In the genomic region with DNA sequence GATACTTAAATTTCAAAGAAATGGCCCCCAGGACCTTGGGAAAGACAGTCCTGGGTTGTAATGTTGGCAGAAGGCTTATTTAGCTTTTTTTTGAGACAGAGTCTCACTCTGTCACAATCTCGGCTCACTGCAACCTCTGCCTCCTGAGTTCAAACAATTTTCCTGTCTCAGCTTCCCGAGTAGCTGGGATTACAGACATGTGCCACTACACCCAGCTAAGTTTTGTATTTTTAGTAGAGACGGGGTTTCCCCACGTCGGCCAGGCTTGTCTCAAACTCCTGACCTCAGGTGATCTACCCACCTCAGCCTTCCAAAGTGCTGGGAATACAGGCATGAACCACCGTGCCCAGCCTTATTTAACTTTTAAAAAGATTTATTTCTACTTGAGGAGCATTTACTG, we compare ENCODE assay signal across 3 cellular contexts. TPM values are rescaled to one million over a fixed set of nuclear protein-coding genes. Genes with fewer than 3 reads are reported as not detected.
"Had no signal": no experiment of that assay in that cellular context is flagged by ENCODE, and none has a peak within 500 bp of the region (broad histone marks: within the 10 kb centered on the region; RNA-seq: fewer than 3 reads in every experiment).

No MANE protein-coding gene starts in this region.

RNA-seq across cellular contexts. Expression of a gene that starts 44.5 kb away (rescaled TPM):
- total RNA-seq: glomerular endothelial cell, pulmonary artery endothelial cell, SJSA1 had no signal
